19 cellular contexts compared by ENCODE assay signal in genomic region chr17:55730380-55730779, GRCh38. TPM values are rescaled to one million over a fixed set of nuclear protein-coding genes. Genes with fewer than 3 reads are reported as not detected.
DNase-seq lines count a peak whose midpoint lies in the region; ATAC-seq and TF ChIP-seq lines count a peak whose summit lies in the region.
"Had no signal": no experiment of that assay in that cellular context is flagged by ENCODE, and none has a peak within 500 bp of the region (broad histone marks: within the 10 kb centered on the region; RNA-seq: fewer than 3 reads in every experiment).

No MANE protein-coding gene starts in this region.

- no peak for DNase-seq in OCI-LY7 (ENCODE audit: low spot score)
- no peak for DNase-seq in coronary artery (ENCODE audit: low spot score)
- no peak for DNase-seq in lower lobe of right lung
- no peak for DNase-seq in suprapubic skin (ENCODE audit: low spot score in 2 of 2)
- no peak for DNase-seq in DMS79 treated with DMSO at 0.1 percent for 48 hours (lab: John Stamatoyannopoulos, UW)
- no peak for DNase-seq in ureter (ENCODE audit: low spot score)
- no peak for DNase-seq in mesothelial cell of epicardium (ENCODE audit: low spot score in 2 of 2, unreplicated experiment in 2 of 2)
- DNase-seq: activated CD4-positive, CD25-positive, alpha-beta regulatory T cell; amniotic stem cell; cerebellar nuclear complex; GF-D8; naive thymus-derived CD4-positive, alpha-beta T cell; NCI-H1930; SHP77 treated with DMSO at 0.1 percent for 48 hours; T-helper 2 cell had no signal

- POLR2A ChIA-PET in OCI-LY7 (lab: Charles Lee), result interaction anchor here (0.8 kb wide), 1 partner anchor 14 kb away, joined by 3 read pairs; no protein-coding TSS in a partner anchor

- H3K4me1 ChIP-seq in OCI-LY7 (ENCODE audit: insufficient read depth, low read length, poor library complexity, severe bottlenecking) (peaks cover 11% of the 10 kb centered on the region), lower lobe of right lung (peaks cover 19% of the 10 kb centered on the region), suprapubic skin (peaks cover 62% of the 10 kb centered on the region)

- no TSS peak for BruUV-seq in OCI-LY7 (replicated peaks; lab: Mats Ljungman, UMichigan)

- no peak overlapping the region for H3K27ac Mint-ChIP-seq in mesothelial cell of epicardium
- H3K27ac Mint-ChIP-seq: activated T-helper 2 cell treated with anti-CD3 and anti-CD28 coated beads, Interferon-gamma antibody, Interleukin-2, Interleukin-4, amounts not matched to agents 10 μg/mL and 5 μg/mL and 100 μg/mL, durations not matched to agents 14 hours and 24 hours and 36 hours; IgD-negative memory B cell; naive thymus-derived CD4-positive, alpha-beta T cell; stimulated activated naive CD8-positive, alpha-beta T cell treated with anti-CD3 and anti-CD28 coated beads, Interleukin-15, Interleukin-2, amounts not matched to agents 100 ng/mL and 50 ng/mL, for 24 hours had no signal

- peaks cover 69% of the 10 kb centered on the region for H3K4me1 Mint-ChIP-seq in mesothelial cell of epicardium

- H3K79me2 ChIP-seq in OCI-LY7 (ENCODE audit: insufficient read depth, low read depth, low read length), result no peaks in the 10 kb centered on the region

- H3K36me3 ChIP-seq in OCI-LY7 (ENCODE audit: insufficient read depth, low read length), result no peaks in the 10 kb centered on the region
- no peaks in the 10 kb centered on the region for H3K36me3 ChIP-seq in lower lobe of right lung
- no peaks in the 10 kb centered on the region for H3K36me3 ChIP-seq in suprapubic skin

- H3K27me3 ChIP-seq in lower lobe of right lung (ENCODE audit: low read depth) (no peaks in the 10 kb centered on the region), suprapubic skin (no peaks in the 10 kb centered on the region)

- H3K27me3 Mint-ChIP-seq in mesothelial cell of epicardium (ENCODE audit: low read depth), result no peaks in the 10 kb centered on the region

- no peak overlapping the region for H3K4me2 ChIP-seq in OCI-LY7 (ENCODE audit: low read length)

- intact Hi-C loops in OCI-LY7 (cut with micrococcal nuclease; ENCODE audit: unreplicated experiment) (no loop called here), lower lobe of right lung (cut with DNase I) (no loop called here)

- no peaks in the 10 kb centered on the region for H3K9me2 ChIP-seq in OCI-LY7 (ENCODE audit: insufficient read depth, low read length)

- ATAC-seq in lower lobe of right lung (no peak), HG03108 (IDR thresholded peaks at IDR 0.05; ENCODE audit: unreplicated experiment) (no peak)
- ATAC-seq: naive thymus-derived CD4-positive, alpha-beta T cell had no signal

- TF ChIP-seq CTCF in OCI-LY7 (conservative IDR thresholded peaks at IDR 0.05; ENCODE audit: low read length), result no peak
- no peak for TF ChIP-seq CTCF in coronary artery (IDR thresholded peaks at IDR 0.05)
- TF ChIP-seq CTCF in lower lobe of right lung (IDR thresholded peaks at IDR 0.05), result no peak
- TF ChIP-seq CTCF in suprapubic skin (IDR thresholded peaks at IDR 0.05), result no peak
- no peak for TF ChIP-seq CTCF in mesothelial cell of epicardium (IDR thresholded peaks at IDR 0.05; ENCODE audit: unreplicated experiment)

- no peak overlapping the region for H3K4me3 ChIP-seq in OCI-LY7 (ENCODE audit: low read depth, low read length, poor library complexity, severe bottlenecking)
- peak overlapping the region; percentile 5 for H3K4me3 ChIP-seq in coronary artery
- peak overlapping the region; percentile 41 for H3K4me3 ChIP-seq in lower lobe of right lung
- H3K4me3 ChIP-seq in suprapubic skin, result no peak overlapping the region

- H3K4me3 Mint-ChIP-seq in mesothelial cell of epicardium, result no peak overlapping the region
- H3K4me3 Mint-ChIP-seq: IgD-negative memory B cell; naive thymus-derived CD4-positive, alpha-beta T cell; stimulated activated naive CD8-positive, alpha-beta T cell treated with anti-CD3 and anti-CD28 coated beads, Interleukin-15, Interleukin-2, amounts not matched to agents 100 ng/mL and 50 ng/mL, for 24 hours had no signal

- CTCF ChIA-PET in OCI-LY7 (lab: Charles Lee; ENCODE audit: unreplicated experiment), result no interaction called here

- H3K9me3 Mint-ChIP-seq in mesothelial cell of epicardium, result no peaks in the 10 kb centered on the region
- H3K9me3 Mint-ChIP-seq: activated T-helper 2 cell treated with anti-CD3 and anti-CD28 coated beads, Interferon-gamma antibody, Interleukin-2, Interleukin-4, amounts not matched to agents 10 μg/mL and 5 μg/mL and 100 μg/mL, durations not matched to agents 14 hours and 24 hours and 36 hours; IgD-negative memory B cell; naive thymus-derived CD4-positive, alpha-beta T cell; stimulated activated naive CD8-positive, alpha-beta T cell treated with anti-CD3 and anti-CD28 coated beads, Interleukin-15, Interleukin-2, amounts not matched to agents 100 ng/mL and 50 ng/mL, for 24 hours had no signal

- H3K36me3 Mint-ChIP-seq in mesothelial cell of epicardium, result no peaks in the 10 kb centered on the region
- H3K36me3 Mint-ChIP-seq: IgD-negative memory B cell; naive thymus-derived CD4-positive, alpha-beta T cell had no signal

- H4K20me1 ChIP-seq in OCI-LY7 (ENCODE audit: insufficient read depth, low read length), result no peaks in the 10 kb centered on the region

- TF ChIP-seq EP300 in suprapubic skin (IDR thresholded peaks at IDR 0.05), result no peak

- H3K9me3 ChIP-seq in OCI-LY7 (ENCODE audit: low read length) (no peaks in the 10 kb centered on the region), lower lobe of right lung (no peaks in the 10 kb centered on the region), suprapubic skin (no peaks in the 10 kb centered on the region)

- no peak overlapping the region for H3K27ac ChIP-seq in OCI-LY7 (ENCODE audit: low read depth, low read length, poor library complexity, severe bottlenecking)
- H3K27ac ChIP-seq in coronary artery, result peak overlapping the region; percentile 9 to 78
- peak overlapping the region; percentile 87 for H3K27ac ChIP-seq in lower lobe of right lung
- peak overlapping the region; percentile 81 for H3K27ac ChIP-seq in suprapubic skin

- 24% methylated on average over 1 of the region's 1 CpG for WGBS in suprapubic skin

- TF ChIP-seq POLR2A in suprapubic skin (IDR thresholded peaks at IDR 0.05), result no peak

- H2AFZ ChIP-seq in OCI-LY7 (ENCODE audit: low read length), result peak overlapping the region; percentile 12; the same call in 1 of the 2 replicates

RNA-seq across cellular contexts. Expression of gene TMEM100, which starts 7.7 kb away (rescaled TPM):
- total RNA-seq in OCI-LY7 (2014; rRNA removed; shearing (Covaris generic)), result 0.38 and 0.41 TPM in 2 replicates
- 0.30 TPM in 1 of 2 replicates, not detected in the other for total RNA-seq in OCI-LY7 (2022)
- 443 TPM for total RNA-seq in lower lobe of right lung
- 1 to 10 TPM; 1.7 to 2.9 (median 2.4) TPM for total RNA-seq in suprapubic skin
- total RNA-seq in ureter, result 8.4 TPM
- total RNA-seq in mesothelial cell of epicardium, result 4.9 to 5.1 TPM (median 5.0 TPM) in 3 replicates
- total RNA-seq: activated T-helper 2 cell treated with anti-CD3 and anti-CD28 coated beads, Interferon-gamma antibody, Interleukin-2, Interleukin-4, amounts not matched to agents 10 μg/mL and 5 μg/mL and 100 μg/mL, durations not matched to agents 14 hours and 24 hours and 36 hours; naive thymus-derived CD4-positive, alpha-beta T cell had no signal

RNA-seq across cellular contexts. Expression of gene PCTP, which starts 20.5 kb away (rescaled TPM):
- total RNA-seq in OCI-LY7 (2014; rRNA removed; shearing (Covaris generic)), result 1.9 and 6.1 TPM in 2 replicates
- 9.3 and 9.4 TPM in 2 replicates for total RNA-seq in OCI-LY7 (2022)
- total RNA-seq in lower lobe of right lung, result 28.1 TPM
- 10 to 100 TPM in 3 of 4 donors, 1 to 10 TPM in 1; 6.4 to 17.4 (median 11.2) TPM for total RNA-seq in suprapubic skin
- 33.9 TPM for total RNA-seq in ureter
- 13.3 to 15.8 TPM (median 13.3 TPM) in 3 replicates for total RNA-seq in mesothelial cell of epicardium

Comparison
In these comparisons a context has a peak if more than half of its experiments do, and no peak if none do; other contexts are left out.
1. H3K4me3 ChIP-seq: peak in coronary artery (single experiment) and lower lobe of right lung (single experiment); none in OCI-LY7 (single experiment) and suprapubic skin (single experiment).
2. RNA of gene TMEM100, which starts 7.7 kb away (total RNA-seq): 443 TPM in lower lobe of right lung (single experiment); 8.4 TPM in ureter (single experiment), 4.9 to 5.1 TPM in mesothelial cell of epicardium, 1.7 to 2.9 TPM in suprapubic skin and 0.30 to 0.41 TPM in OCI-LY7; every median in the first group is over 10 times any median in the second.